26 cellular contexts compared by ENCODE assay signal in the genomic region with DNA sequence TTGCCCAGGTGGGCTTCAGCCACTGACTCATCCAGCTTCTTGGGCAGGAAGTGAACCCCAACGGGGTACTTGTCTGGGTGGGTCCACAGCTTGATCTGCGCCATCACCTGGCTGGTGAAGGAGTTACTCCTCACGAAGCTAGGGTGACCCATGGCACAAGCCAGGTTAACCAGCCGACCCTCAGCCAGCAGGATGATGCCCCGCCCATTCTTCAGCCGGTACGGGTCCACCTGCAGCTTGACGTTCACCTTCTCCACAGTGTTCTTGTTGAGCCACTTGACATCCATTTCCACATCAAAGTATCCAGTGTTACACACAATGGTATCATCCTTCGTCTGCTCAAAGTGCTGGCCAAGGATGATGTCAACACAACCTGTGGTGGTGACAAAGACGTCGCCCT.
"Had no signal": no experiment of that assay in that cellular context is flagged by ENCODE, and none has a peak within 500 bp of the region (broad histone marks: within the 10 kb centered on the region; RNA-seq: fewer than 3 reads in every experiment).

No MANE protein-coding gene starts in this region.

- H3K4me3 Mint-ChIP-seq: immature natural killer cell; mesothelial cell of epicardium; naive B cell; natural killer cell treated with Interleukin-12 subunit alpha and Interleukin-12 subunit beta and Interleukin-15 and Interleukin-18, amount 100 ng/mL, for 72 hours; stimulated activated naive B cell treated with anti-CD40 and anti-IgM and Interleukin-4, amounts not matched to agents 10 μg/mL and 1 μg/mL and 100 μg/mL, for 72 hours had no signal

- H3K36me3 ChIP-seq: left ventricle myocardium inferior, pancreas, prostate gland, stomach, thyroid gland, transverse colon, upper lobe of left lung had no signal

- H3K9me3 ChIP-seq: pancreas, prostate gland, testis, thyroid gland, transverse colon, upper lobe of left lung had no signal

- H3K27me3 ChIP-seq: pancreas, stomach, testis, thyroid gland, transverse colon, upper lobe of left lung had no signal

- H3K36me3 Mint-ChIP-seq: immature natural killer cell; mesothelial cell of epicardium; naive B cell; stimulated activated naive B cell treated with anti-CD40 and anti-IgM and Interleukin-4, amounts not matched to agents 10 μg/mL and 1 μg/mL and 100 μg/mL, for 72 hours had no signal

- H3K27ac Mint-ChIP-seq: immature natural killer cell; mesothelial cell of epicardium; naive B cell; natural killer cell treated with Interleukin-12 subunit alpha and Interleukin-12 subunit beta and Interleukin-15 and Interleukin-18, amount 100 ng/mL, for 72 hours; stimulated activated naive B cell treated with anti-CD40 and anti-IgM and Interleukin-4, amounts not matched to agents 10 μg/mL and 1 μg/mL and 100 μg/mL, for 72 hours had no signal

- H3K4me3 ChIP-seq: left ventricle myocardium inferior, lung, pancreas, prostate gland, smooth muscle cell, stomach, thyroid gland, transverse colon, upper lobe of left lung had no signal

- DNase-seq: hypothalamus; immature natural killer cell; left ventricle myocardium inferior; mesendoderm; naive B cell; nucleus accumbens; pancreas; retina; stimulated activated CD4-positive, alpha-beta T cell treated with anti-CD3 and anti-CD28 coated beads, Interleukin-1b, Interleukin-23, amount 100 ng/mL, for 48 hours; stimulated activated CD4-positive, alpha-beta T cell treated with anti-CD3 and anti-CD28 coated beads, Interleukin-2, amount 100 ng/mL, for 48 hours; stimulated activated CD4-positive, alpha-beta T cell treated with anti-CD3 and anti-CD28 coated beads, Interleukin-4, amount 100 ng/mL, for 4 hours; stimulated activated CD8-positive, alpha-beta memory T cell treated with anti-CD3 and anti-CD28 coated beads, Interleukin-4, amount 100 ng/mL, for 48 hours; stimulated activated naive B cell treated with anti-CD40 and anti-IgM and Interleukin-4, amounts not matched to agents 10 μg/mL and 1 μg/mL and 100 μg/mL, for 72 hours; stimulated activated naive CD8-positive, alpha-beta T cell treated with anti-CD3 and anti-CD28 coated beads, Interleukin-15, Interleukin-2, amounts not matched to agents 100 U/mL and 50 U/mL, for 24 hours; stomach; testis; thyroid gland; transverse colon had no signal

- ATAC-seq: pancreas; right cardiac atrium; stimulated activated naive CD8-positive, alpha-beta T cell treated with anti-CD3 and anti-CD28 coated beads, Interleukin-15, Interleukin-2, amounts not matched to agents 100 U/mL and 50 U/mL, for 24 hours had no signal

- H3K27me3 Mint-ChIP-seq: naive B cell; natural killer cell treated with Interleukin-12 subunit alpha and Interleukin-12 subunit beta and Interleukin-15 and Interleukin-18, amount 100 ng/mL, for 72 hours; stimulated activated naive B cell treated with anti-CD40 and anti-IgM and Interleukin-4, amounts not matched to agents 10 μg/mL and 1 μg/mL and 100 μg/mL, for 72 hours had no signal

- H3K4me1 ChIP-seq: left ventricle myocardium inferior, pancreas, prostate gland, stomach, testis, thyroid gland, transverse colon, upper lobe of left lung had no signal

- H3K9me3 Mint-ChIP-seq: mesothelial cell of epicardium; stimulated activated naive B cell treated with anti-CD40 and anti-IgM and Interleukin-4, amounts not matched to agents 10 μg/mL and 1 μg/mL and 100 μg/mL, for 72 hours had no signal

- H3K27ac ChIP-seq: left ventricle myocardium inferior, pancreas, prostate gland, stomach, testis, thyroid gland, transverse colon, upper lobe of left lung had no signal

- H3K4me1 Mint-ChIP-seq: immature natural killer cell; mesothelial cell of epicardium; naive B cell; stimulated activated naive B cell treated with anti-CD40 and anti-IgM and Interleukin-4, amounts not matched to agents 10 μg/mL and 1 μg/mL and 100 μg/mL, for 72 hours had no signal

- FAIRE-seq: islet of Langerhans, pancreas had no signal
